ENCODE assay signal across 18 cellular contexts in genomic region chr1:4728319-4729107, GRCh38.
A peak's percentile ranks its signal among the peaks of the same experiment; 100 is the strongest.
DNase-seq lines count a peak whose midpoint lies in the region; ATAC-seq, FAIRE-seq and TF ChIP-seq lines count a peak whose summit lies in the region.
"Had no signal": no experiment of that assay in that cellular context is flagged by ENCODE, and none has a peak within 500 bp of the region (broad histone marks: within the 10 kb centered on the region; RNA-seq: fewer than 3 reads in every experiment).

No MANE protein-coding gene starts in this region.

- H3K36me3 ChIP-seq in BLaER1 treated with 17β-estradiol and CSF1 and Interleukin-3, amounts not matched to agents 10 nM and 100 nM: no peaks in the 10 kb centered on the region
- H3K36me3 ChIP-seq in H1 (ENCODE audit: control insufficient read depth in 2 of 4, insufficient read depth in 4 of 4, low read length in 3 of 4) (no peaks in the 10 kb centered on the region), neuronal stem cell (replicated peaks in 1 of 2; ENCODE audit: control insufficient read depth in 2 of 2, insufficient read depth in 2 of 2, low read length in 2 of 2) (no peaks in the 10 kb centered on the region)

- no peak for TF ChIP-seq POLR2A in H1 (IDR thresholded peaks at IDR 0.05; ENCODE audit: control extremely low read depth in 1 of 2, low read depth in 2 of 2, low read length in 2 of 2)

- TF ChIP-seq CTCF in H1 (IDR thresholded peaks at IDR 0.05; ENCODE audit: control extremely low read depth in 1 of 3, insufficient read depth in 1 of 3, low read depth in 1 of 3, low read length in 3 of 3) (no peak), dorsolateral prefrontal cortex (IDR thresholded peaks at IDR 0.05 in 54 of 56, conservative IDR thresholded peaks at IDR 0.05 in 2 of 56; ENCODE audit: low read depth in 1 of 56, partially characterized antibody in 56 of 56) (no peak)

- no peak for FAIRE-seq in H1 (lab: Jason Lieb, UNC)
- FAIRE-seq: D721Med, GM12878, GM19239, H54 had no signal

- POLR2A ChIA-PET in H1 (lab: Charles Lee; ENCODE audit: partially characterized antibody): interaction anchor here (0.5 to 1.1 kb wide), 3 partner anchors 10 to 18 kb away, joined by 3 read pairs; no protein-coding TSS in a partner anchor

- H3K4ac ChIP-seq in H1 (replicated peaks; ENCODE audit: insufficient read length, low read depth, low read length) (no peak overlapping the region), neuronal stem cell (ENCODE audit: low read length) (no peak overlapping the region)

- H3K56ac ChIP-seq in H1 (replicated peaks; ENCODE audit: insufficient read length, low read depth, low read length): no peak overlapping the region

- peaks cover 0 to 90% (median 8%) of the 10 kb centered on the region in 11 experiments; a peak in 14 of 22 replicates for H4K20me1 ChIP-seq in BLaER1 treated with 17β-estradiol and CSF1 and Interleukin-3, amounts not matched to agents 10 nM and 100 nM
- no peaks in the 10 kb centered on the region for H4K20me1 ChIP-seq in H1 (replicated peaks in 1 of 2; ENCODE audit: control insufficient read depth in 1 of 2, insufficient read depth in 2 of 2, low read length in 2 of 2)

- peak overlapping the region; percentile 31; the same call in 1 of the 2 replicates for H4K8ac ChIP-seq in H1 (ENCODE audit: extremely low read depth, insufficient read depth, low read length)
- H4K8ac ChIP-seq in neuronal stem cell (ENCODE audit: low read depth, low read length): no peak overlapping the region

- DNase-seq in H1 (ENCODE audit: low read depth in 1 of 2, low spot score in 2 of 2): no peak
- DNase-seq in neuronal stem cell (ENCODE audit: low spot score): no peak
- no peak for DNase-seq in dorsolateral prefrontal cortex
- DNase-seq: CD4-positive, alpha-beta T cell; CD8-positive, alpha-beta memory T cell; DMS 273 treated with DMSO at 0.1 percent for 48 hours; DMS79; EL; GDM1; HCEC 1CT had no signal

- no peak overlapping the region for H4K5ac ChIP-seq in H1 (ENCODE audit: insufficient read length, low read depth, low read length)

- no peak overlapping the region for H2BK5ac ChIP-seq in H1 (ENCODE audit: low read depth, low read length)
- no peak overlapping the region for H2BK5ac ChIP-seq in neuronal stem cell (ENCODE audit: low read length)

- peak overlapping the region in 8 of 11 experiments; percentile 19 to 68 (median 48); a peak in 13 of 22 replicates for H3K4me2 ChIP-seq in BLaER1 treated with 17β-estradiol and CSF1 and Interleukin-3, amounts not matched to agents 10 nM and 100 nM
- no peak overlapping the region for H3K4me2 ChIP-seq in H1 (ENCODE audit: insufficient read depth in 1 of 2, low read depth in 2 of 2, low read length in 2 of 2)
- no peak overlapping the region for H3K4me2 ChIP-seq in neuronal stem cell (ENCODE audit: insufficient read depth, low read length, poor library complexity, severe bottlenecking)
- H3K4me2 ChIP-seq: GM23338 had no signal

- H3K18ac ChIP-seq in H1 (ENCODE audit: extremely low read depth, low read length): no peak overlapping the region
- H3K18ac ChIP-seq in neuronal stem cell (ENCODE audit: low read length): peak overlapping the region; percentile 35

- peaks cover 0 to 99% (median 0%) of the 10 kb centered on the region in 11 experiments; a peak in 9 of 22 replicates for H3K27me3 ChIP-seq in BLaER1 treated with 17β-estradiol and CSF1 and Interleukin-3, amounts not matched to agents 10 nM and 100 nM
- H3K27me3 ChIP-seq in H1 (replicated peaks in 1 of 4; ENCODE audit: control insufficient read depth in 3 of 4, extremely low read depth in 1 of 4, insufficient read depth in 3 of 4, low read length in 3 of 4): no peaks in the 10 kb centered on the region
- H3K27me3 ChIP-seq in neuronal stem cell (ENCODE audit: control insufficient read depth in 3 of 3, insufficient read depth in 3 of 3, low read depth in 1 of 3, low read length in 3 of 3): peaks cover 0 to 4% (median 0%) of the 10 kb centered on the region in 3 experiments
- no peaks in the 10 kb centered on the region for H3K27me3 ChIP-seq in dorsolateral prefrontal cortex

- no peak for ATAC-seq in GM19467 (IDR thresholded peaks at IDR 0.05; ENCODE audit: unreplicated experiment)
- ATAC-seq in HG02981 (IDR thresholded peaks at IDR 0.05; ENCODE audit: unreplicated experiment): no peak
- ATAC-seq: GM12878, GM23338 had no signal

- H2BK12ac ChIP-seq in H1 (ENCODE audit: low read depth, low read length) (no peak overlapping the region), neuronal stem cell (ENCODE audit: low read length) (no peak overlapping the region)

- no peaks in the 10 kb centered on the region for H3K79me2 ChIP-seq in H1 (ENCODE audit: control insufficient read depth in 1 of 2, insufficient read depth in 2 of 2, low read length in 2 of 2)

- H2BK15ac ChIP-seq in H1 (ENCODE audit: low read length) (no peak overlapping the region), neuronal stem cell (ENCODE audit: low read length) (peak overlapping the region; percentile 63)

- H3K14ac ChIP-seq in H1 (ENCODE audit: insufficient read length) (no peak overlapping the region), neuronal stem cell (ENCODE audit: low read length) (no peak overlapping the region)

- no peak overlapping the region for H3K9ac ChIP-seq in BLaER1 treated with 17β-estradiol and CSF1 and Interleukin-3, amounts not matched to agents 10 nM and 100 nM
- H3K9ac ChIP-seq in H1 (replicated peaks in 1 of 4; ENCODE audit: extremely low read depth in 1 of 4, low read depth in 3 of 4, low read length in 3 of 4) (no peak overlapping the region), neuronal stem cell (ENCODE audit: low read depth, low read length, poor library complexity) (no peak overlapping the region)

- no peak overlapping the region for H2AK5ac ChIP-seq in H1 (ENCODE audit: low read depth, low read length)
- H2AK5ac ChIP-seq in neuronal stem cell (ENCODE audit: low read depth, low read length): peak overlapping the region; percentile 86

- 91% methylated on average over 17 of the region's 19 CpGs; no CpG with 5 or more reads in 1 of the 2 experiments for WGBS in H1 (ENCODE audit: extremely low coverage in 1 of 2, insufficient coverage in 1 of 2, insufficient read length in 1 of 2, insufficient replicate concordance in 2 of 2, low coverage in 1 of 2, low lambda C conversion rate in 2 of 2, missing lambda C conversion rate in 1 of 2), 2 experiments
- no CpG with 5 or more reads among the region's 19 CpGs for WGBS in neuronal stem cell (ENCODE audit: extremely low coverage in 2 of 2, insufficient read length in 2 of 2, insufficient replicate concordance in 1 of 2), 2 donors

- H3K4me3 ChIP-seq in BLaER1 treated with 17β-estradiol and CSF1 and Interleukin-3, amounts not matched to agents 10 nM and 100 nM: no peak overlapping the region
- H3K4me3 ChIP-seq in H1 (ENCODE audit: extremely low read depth in 1 of 4, insufficient read depth in 2 of 4, low read depth in 3 of 4, low read length in 4 of 4): no peak overlapping the region
- H3K4me3 ChIP-seq in neuronal stem cell (ENCODE audit: low read length in 2 of 2): no peak overlapping the region
- H3K4me3 ChIP-seq in dorsolateral prefrontal cortex: no peak overlapping the region
- H3K4me3 ChIP-seq: GM12878, GM23338 had no signal

- H2BK20ac ChIP-seq in H1 (ENCODE audit: low read length): no peak overlapping the region

- peaks cover 0 to 44% (median 41%) of the 10 kb centered on the region in 10 experiments; a peak in 18 of 20 replicates for H3K4me1 ChIP-seq in BLaER1 treated with 17β-estradiol and CSF1 and Interleukin-3, amounts not matched to agents 10 nM and 100 nM
- 0 out of 7 replicates have a peak, but pooled peaks cover 0 to 3% (median 1%) of the 10 kb centered on the region in 4 experiments for H3K4me1 ChIP-seq in H1 (replicated peaks in 1 of 4; ENCODE audit: control insufficient read depth in 3 of 4, insufficient read depth in 4 of 4, low read length in 3 of 4)
- peaks cover 0 to 10% of the 10 kb centered on the region in 2 donors for H3K4me1 ChIP-seq in neuronal stem cell (ENCODE audit: control insufficient read depth in 2 of 2, insufficient read depth in 1 of 2, low read depth in 1 of 2, low read length in 2 of 2)

- intact Hi-C loops in dorsolateral prefrontal cortex (cut with DNase I): no loop called here

- H3K27ac ChIP-seq in BLaER1 treated with 17β-estradiol and CSF1 and Interleukin-3, amounts not matched to agents 10 nM and 100 nM: no peak overlapping the region
- H3K27ac ChIP-seq in H1 (ENCODE audit: low read depth, low read length) (no peak overlapping the region), neuronal stem cell (replicated peaks; ENCODE audit: low read length) (no peak overlapping the region), dorsolateral prefrontal cortex (peak overlapping the region in 1 of 59 donors; percentile 43)

- H2AFZ ChIP-seq in H1 (ENCODE audit: low read length): no peak overlapping the region
- H2AFZ ChIP-seq in neuronal stem cell (ENCODE audit: low read length): no peak overlapping the region
- H2AFZ ChIP-seq: GM23338 had no signal

- H3K9me3 ChIP-seq in BLaER1 treated with 17β-estradiol and CSF1 and Interleukin-3, amounts not matched to agents 10 nM and 100 nM (replicated peaks in 1 of 11): no peaks in the 10 kb centered on the region
- no peaks in the 10 kb centered on the region for H3K9me3 ChIP-seq in H1 (ENCODE audit: insufficient read depth in 2 of 2, low read depth in 1 of 2, low read length in 1 of 2)
- no peaks in the 10 kb centered on the region for H3K9me3 ChIP-seq in neuronal stem cell (replicated peaks in 1 of 2; ENCODE audit: control insufficient read depth in 2 of 2, insufficient read depth in 1 of 2, low read depth in 1 of 2, low read length in 2 of 2)

- no peaks in the 10 kb centered on the region for H3K23me2 ChIP-seq in H1 (ENCODE audit: low read depth, low read length)

- H3K79me1 ChIP-seq in H1 (ENCODE audit: low read depth, low read length) (no peaks in the 10 kb centered on the region), neuronal stem cell (ENCODE audit: low read depth, low read length) (no peaks in the 10 kb centered on the region)

- H3K23ac ChIP-seq in H1 (ENCODE audit: insufficient read length) (no peak overlapping the region), neuronal stem cell (ENCODE audit: low read depth, low read length, poor library complexity) (peak overlapping the region; percentile 75)

- TF ChIP-seq RAD21 in H1 (IDR thresholded peaks at IDR 0.05 in 1 of 2, conservative IDR thresholded peaks at IDR 0.05 in 1 of 2; ENCODE audit: low read depth in 2 of 2, low read length in 2 of 2): no peak

- CTCF ChIA-PET in H1 (lab: Charles Lee; ENCODE audit: partially characterized antibody): interaction anchor here (1.6 kb wide), 1 partner anchor 9 kb away, joined by 5 read pairs; no protein-coding TSS in a partner anchor

- H4K91ac ChIP-seq in H1 (replicated peaks; ENCODE audit: insufficient read length, low read length) (no peak overlapping the region), neuronal stem cell (ENCODE audit: low read depth, low read length, poor library complexity) (no peak overlapping the region)

- no peak overlapping the region for H2BK120ac ChIP-seq in H1 (replicated peaks; ENCODE audit: low read depth, low read length)
- H2BK120ac ChIP-seq in neuronal stem cell (ENCODE audit: low read depth, low read length): no peak overlapping the region

- TF ChIP-seq EP300 in H1 (IDR thresholded peaks at IDR 0.05; ENCODE audit: borderline replicate concordance in 1 of 2, low read depth in 2 of 2, low read length in 2 of 2): no peak

TF ChIP-seq in H1, 55 proteins besides CTCF, POLR2A, EP300 and RAD21 (continues in another document):
- TF ChIP-seq CTBP2 (IDR thresholded peaks at IDR 0.05; ENCODE audit: borderline replicate concordance, insufficient read depth, insufficient read length, low read length) (no peak), SIRT6 (IDR thresholded peaks at IDR 0.05; ENCODE audit: low read length) (no peak)

Comparison
In these comparisons a context has a peak if more than half of its experiments do, and no peak if none do; other contexts are left out.
1. H3K4me2 ChIP-seq: peak in BLaER1 treated with 17β-estradiol and CSF1 and Interleukin-3, amounts not matched to agents 10 nM and 100 nM (8 of 11); none in H1 (0 of 2) and neuronal stem cell (single experiment).